Comparison of ENCODE assay signal across 12 cellular contexts in genomic region chrX:9562851-9563250, GRCh38.
DNase-seq lines count a peak whose midpoint lies in the region; ATAC-seq, FAIRE-seq and TF ChIP-seq lines count a peak whose summit lies in the region.
"Had no signal": no experiment of that assay in that cellular context is flagged by ENCODE, and none has a peak within 500 bp of the region (broad histone marks: within the 10 kb centered on the region; RNA-seq: fewer than 3 reads in every experiment).

No MANE protein-coding gene starts in this region.

- H3K27me3 Mint-ChIP-seq in astrocyte (ENCODE audit: low read depth, unreplicated experiment), result no peaks in the 10 kb centered on the region

- H3K27ac ChIP-seq in astrocyte (ENCODE audit: low read depth, low read length), result peak overlapping the region; percentile 22

- DNase-seq in HFF-Myc (ENCODE audit: extremely low read depth, low read depth), result peak; percentile 26
- DNase-seq in astrocyte (ENCODE audit: low read depth), result peak; percentile 90
- DNase-seq in left cardiac atrium, result peak; percentile 29
- DNase-seq in stromal cell of bone marrow (ENCODE audit: low read depth), result peak; percentile 37
- DNase-seq in T-helper 9 cell, result no peak
- DNase-seq in NCI-H1105 treated with DMSO at 0.1 percent for 48 hours (lab: John Stamatoyannopoulos, UW), result no peak
- no peak for DNase-seq in activated naive CD4-positive, alpha-beta T cell treated with anti-CD3 and anti-CD28 coated beads, Interleukin-2, amount 50 U/mL, for 16 hours
- DNase-seq: GDM1, Karpas-422, NCI-H526 had no signal

- FAIRE-seq in astrocyte (lab: Jason Lieb, UNC), result peak; percentile 94

- peaks cover 21% of the 10 kb centered on the region for H3K4me1 Mint-ChIP-seq in astrocyte (ENCODE audit: low read depth, unreplicated experiment)

- H3K4me3 Mint-ChIP-seq in astrocyte (ENCODE audit: unreplicated experiment), result no peak overlapping the region
- H3K4me3 Mint-ChIP-seq: T-helper 1 cell treated with Interleukin-12 subunit alpha and Interleukin-12 subunit beta and Interleukin-4 antibody, amounts not matched to agents 30 μg/mL and 1 μg/mL, for 36 hours had no signal

- H4K20me1 ChIP-seq in astrocyte (ENCODE audit: insufficient read depth, low read length), result no peaks in the 10 kb centered on the region

- H3K36me3 ChIP-seq in astrocyte (ENCODE audit: insufficient read depth, low read length), result no peaks in the 10 kb centered on the region

- H3K36me3 Mint-ChIP-seq in astrocyte (ENCODE audit: low read depth, unreplicated experiment), result no peaks in the 10 kb centered on the region

- no peaks in the 10 kb centered on the region for H3K79me2 ChIP-seq in astrocyte (ENCODE audit: insufficient read depth, low read length)

- no peaks in the 10 kb centered on the region for H3K27me3 ChIP-seq in astrocyte (ENCODE audit: insufficient read depth, low read length)

- H3K9ac ChIP-seq in astrocyte (ENCODE audit: low read length), result no peak overlapping the region

- peak overlapping the region; percentile 69 for H3K4me2 ChIP-seq in astrocyte (ENCODE audit: low read length)

- TF ChIP-seq CTCF in HFF-Myc (IDR thresholded peaks at IDR 0.05; ENCODE audit: low read depth, low read length, missing control alignments) (no peak), astrocyte (IDR thresholded peaks at IDR 0.05; ENCODE audit: insufficient read depth, low read depth, low read length) (no peak)

- ATAC-seq in left cardiac atrium, result peak; percentile 78 to 87

- H3K27ac Mint-ChIP-seq in astrocyte (ENCODE audit: unreplicated experiment), result peak overlapping the region; percentile 83
- H3K27ac Mint-ChIP-seq: T-helper 1 cell treated with Interleukin-12 subunit alpha and Interleukin-12 subunit beta and Interleukin-4 antibody, amounts not matched to agents 30 μg/mL and 1 μg/mL, for 36 hours had no signal

- H3K9me3 ChIP-seq in astrocyte (ENCODE audit: insufficient read depth, low read depth, low read length), result no peaks in the 10 kb centered on the region

- peaks cover 21% of the 10 kb centered on the region for H3K4me1 ChIP-seq in astrocyte (ENCODE audit: insufficient read depth, low read length)

- no peak overlapping the region for H2AFZ ChIP-seq in astrocyte (ENCODE audit: low read depth, low read length)

- H3K4me3 ChIP-seq in HFF-Myc (replicated peaks; ENCODE audit: low read depth, low read length), result no peak overlapping the region
- no peak overlapping the region for H3K4me3 ChIP-seq in astrocyte (ENCODE audit: insufficient read depth, low read depth, low read length)
- H3K4me3 ChIP-seq: coronary artery had no signal

- H3K9me3 Mint-ChIP-seq in astrocyte (ENCODE audit: unreplicated experiment), result no peaks in the 10 kb centered on the region
- H3K9me3 Mint-ChIP-seq: T-helper 1 cell treated with Interleukin-12 subunit alpha and Interleukin-12 subunit beta and Interleukin-4 antibody, amounts not matched to agents 30 μg/mL and 1 μg/mL, for 36 hours had no signal

- intact Hi-C loops in left cardiac atrium (cut with DNase I), result no loop called here

Comparison
In these comparisons a context has a peak if more than half of its experiments do, and no peak if none do; other contexts are left out.
1. DNase-seq: peak in HFF-Myc (single experiment), astrocyte (single experiment), left cardiac atrium (single experiment) and stromal cell of bone marrow (single experiment); none in T-helper 9 cell (single experiment), NCI-H1105 treated with DMSO at 0.1 percent for 48 hours (single experiment) and activated naive CD4-positive, alpha-beta T cell treated with anti-CD3 and anti-CD28 coated beads, Interleukin-2, amount 50 U/mL, for 16 hours (single experiment).